8 cellular contexts compared by ENCODE assay signal in genomic region chrX:7941390-7942042, GRCh38. TPM values are rescaled to one million over a fixed set of nuclear protein-coding genes. Genes with fewer than 3 reads are reported as not detected.
DNase-seq lines count a peak whose midpoint lies in the region; ATAC-seq, FAIRE-seq and TF ChIP-seq lines count a peak whose summit lies in the region.

No MANE protein-coding gene starts in this region.

- POLR2A ChIA-PET in A673 (lab: Charles Lee; ENCODE audit: low non-redundant PET): no interaction called here

- no peaks in the 10 kb centered on the region for H3K27me3 ChIP-seq in A673 (replicated peaks; ENCODE audit: insufficient read depth, low read depth, low read length, poor library complexity)

- H3K9me3 ChIP-seq in A673 (ENCODE audit: low read depth, low read length, poor library complexity, severe bottlenecking): no peaks in the 10 kb centered on the region

- peak; percentile 53 for TF ChIP-seq CTCF in A673 (conservative IDR thresholded peaks at IDR 0.05; ENCODE audit: low read depth, low read length)

- DNase-seq in A673 (ENCODE audit: low spot score): peak; percentile 33
- DNase-seq in GM18507 (ENCODE audit: extremely low spot score, insufficient read length, low read depth): no peak
- DNase-seq in NCI-H524 treated with DMSO at 0.1 percent for 48 hours (lab: John Stamatoyannopoulos, UW): peak; percentile 13
- DNase-seq in fibroblast of peridontal ligament (ENCODE audit: extremely low read depth): peak; percentile 8
- no peak for DNase-seq in GDM1 (lab: John Stamatoyannopoulos, UW)

- no peaks in the 10 kb centered on the region for H3K4me1 ChIP-seq in A673 (ENCODE audit: insufficient read depth, low read length, poor library complexity, severe bottlenecking)

- intact Hi-C loops in A673 (cut with micrococcal nuclease; ENCODE audit: unreplicated experiment): no loop called here

- BruUV-seq in A673 (replicated peaks; lab: Mats Ljungman, UMichigan): no TSS peak

- no peak for ATAC-seq in HG03571 (IDR thresholded peaks at IDR 0.05; ENCODE audit: unreplicated experiment)
- no peak for ATAC-seq in HG03097 (IDR thresholded peaks at IDR 0.05; ENCODE audit: low FRiP score, unreplicated experiment)
- no peak for ATAC-seq in GM21737 (IDR thresholded peaks at IDR 0.05; ENCODE audit: unreplicated experiment)

- FAIRE-seq in GM18507 (lab: Jason Lieb, UNC): peak; percentile 68

- H3K27ac ChIP-seq in A673 (ENCODE audit: low read depth, low read length, poor library complexity, severe bottlenecking): no peak overlapping the region

- no peak overlapping the region for H3K4me3 ChIP-seq in A673 (ENCODE audit: low read depth, low read length, poor library complexity, severe bottlenecking)

- CTCF ChIA-PET in A673 (lab: Charles Lee): no interaction called here

- H3K36me3 ChIP-seq in A673 (ENCODE audit: insufficient read depth, low read length, poor library complexity, severe bottlenecking): no peaks in the 10 kb centered on the region

RNA-seq across cellular contexts. Expression of gene PNPLA4, which starts 14.3 kb away (rescaled TPM):
- 14.1 and 16.6 TPM in 2 replicates for total RNA-seq in A673 (2021)

Comparison
In these comparisons a context has a peak if more than half of its experiments do, and no peak if none do; other contexts are left out.
1. DNase-seq: peak in A673 (single experiment), NCI-H524 treated with DMSO at 0.1 percent for 48 hours (single experiment) and fibroblast of peridontal ligament (single experiment); none in GM18507 (single experiment) and GDM1 (single experiment).